In the genomic region with DNA sequence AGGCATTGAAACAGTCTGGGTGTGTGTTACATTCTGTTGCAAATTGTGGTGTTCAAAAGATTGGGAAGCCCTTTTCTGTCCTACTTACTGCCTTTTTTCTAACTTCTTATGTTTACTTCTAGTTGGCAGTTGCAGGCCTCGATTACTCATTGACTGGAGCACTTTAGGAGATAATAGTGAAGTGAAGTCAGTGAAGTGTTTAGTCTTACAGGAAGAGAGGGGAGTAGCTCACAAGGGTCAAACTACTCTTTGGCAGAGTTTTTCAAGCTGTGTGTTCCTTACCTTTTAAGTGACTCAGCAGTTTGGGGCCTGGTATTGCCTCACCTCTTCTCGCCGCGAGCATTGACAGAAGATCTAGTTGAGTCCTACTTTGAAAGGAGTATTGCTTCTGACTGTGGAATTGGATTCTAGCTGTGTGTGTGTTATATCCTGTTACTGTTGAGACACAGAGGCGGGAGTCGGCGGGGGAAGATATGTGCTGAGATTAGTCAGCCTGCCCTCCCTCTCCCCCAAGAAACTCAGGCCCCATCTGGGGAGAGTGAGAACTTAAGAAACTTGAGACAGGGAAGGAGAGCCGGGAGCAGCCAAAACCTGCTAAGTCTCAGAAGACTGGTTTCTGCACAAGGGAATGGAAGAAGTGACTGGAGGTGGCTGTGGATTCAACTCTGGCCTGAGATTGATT, we compare ENCODE assay signal across 1 cellular context.
A peak's percentile ranks its signal among the peaks of the same experiment; 100 is the strongest.
TF ChIP-seq lines count a peak whose summit lies in the region.

No MANE protein-coding gene starts in this region.

TF ChIP-seq in K562, 482 proteins besides CTCF, POLR2A, EP300 and RAD21 (continued from another document and continues in another):
- TF ChIP-seq, protein P1, sequence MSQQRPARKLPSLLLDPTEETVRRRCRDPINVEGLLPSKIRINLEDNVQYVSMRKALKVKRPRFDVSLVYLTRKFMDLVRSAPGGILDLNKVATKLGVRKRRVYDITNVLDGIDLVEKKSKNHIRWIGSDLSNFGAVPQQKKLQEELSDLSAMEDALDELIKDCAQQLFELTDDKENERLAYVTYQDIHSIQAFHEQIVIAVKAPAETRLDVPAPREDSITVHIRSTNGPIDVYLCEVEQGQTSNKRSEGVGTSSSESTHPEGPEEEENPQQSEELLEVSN (IDR thresholded peaks at IDR 0.05; ENCODE audit: borderline replicate concordance in 1 of 2, extremely low read depth in 1 of 2, insufficient read depth in 1 of 2, insufficient read length in 1 of 2, low read depth in 1 of 2, low read length in 1 of 2, poor library complexity in 1 of 2, severe bottlenecking in 1 of 2) = no peak
- TF ChIP-seq SMARCB1 (IDR thresholded peaks at IDR 0.05; ENCODE audit: insufficient read length, low read depth) = peak; percentile 12
- TF ChIP-seq CBFA2T2 (conservative IDR thresholded peaks at IDR 0.05) = peak; percentile 2; the same call in 1 of the 2 replicates
- TF ChIP-seq CHD2 (IDR thresholded peaks at IDR 0.05; ENCODE audit: low read depth, low read length) = no peak
- TF ChIP-seq, protein P2, sequence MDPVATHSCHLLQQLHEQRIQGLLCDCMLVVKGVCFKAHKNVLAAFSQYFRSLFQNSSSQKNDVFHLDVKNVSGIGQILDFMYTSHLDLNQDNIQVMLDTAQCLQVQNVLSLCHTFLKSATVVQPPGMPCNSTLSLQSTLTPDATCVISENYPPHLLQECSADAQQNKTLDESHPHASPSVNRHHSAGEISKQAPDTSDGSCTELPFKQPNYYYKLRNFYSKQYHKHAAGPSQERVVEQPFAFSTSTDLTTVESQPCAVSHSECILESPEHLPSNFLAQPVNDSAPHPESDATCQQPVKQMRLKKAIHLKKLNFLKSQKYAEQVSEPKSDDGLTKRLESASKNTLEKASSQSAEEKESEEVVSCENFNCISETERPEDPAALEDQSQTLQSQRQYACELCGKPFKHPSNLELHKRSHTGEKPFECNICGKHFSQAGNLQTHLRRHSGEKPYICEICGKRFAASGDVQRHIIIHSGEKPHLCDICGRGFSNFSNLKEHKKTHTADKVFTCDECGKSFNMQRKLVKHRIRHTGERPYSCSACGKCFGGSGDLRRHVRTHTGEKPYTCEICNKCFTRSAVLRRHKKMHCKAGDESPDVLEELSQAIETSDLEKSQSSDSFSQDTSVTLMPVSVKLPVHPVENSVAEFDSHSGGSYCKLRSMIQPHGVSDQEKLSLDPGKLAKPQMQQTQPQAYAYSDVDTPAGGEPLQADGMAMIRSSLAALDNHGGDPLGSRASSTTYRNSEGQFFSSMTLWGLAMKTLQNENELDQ (CRISPR knock-in tag; IDR thresholded peaks at IDR 0.05; ENCODE audit: borderline replicate concordance) = no peak
- TF ChIP-seq ZNF766 (CRISPR knock-in tag; conservative IDR thresholded peaks at IDR 0.05) = 0 out of 2 replicates have a peak, but pooled peaks have one; percentile 66
- TF ChIP-seq HNRNPLL (IDR thresholded peaks at IDR 0.05; ENCODE audit: low read depth, low read length, poor library complexity, severe bottlenecking) = no peak
- peak; percentile 21 for TF ChIP-seq POLR2AphosphoS5 (IDR thresholded peaks at IDR 0.05; ENCODE audit: control insufficient read depth, insufficient read depth, low read depth, low read length)
- no peak for TF ChIP-seq KLF6 (CRISPR knock-in tag; IDR thresholded peaks at IDR 0.05; ENCODE audit: borderline replicate concordance)
- TF ChIP-seq NCOR1 (IDR thresholded peaks at IDR 0.05) = 0 out of 2 replicates have a peak, but pooled peaks have one; percentile 51
- TF ChIP-seq ZNF830 (CRISPR knock-in tag; IDR thresholded peaks at IDR 0.05) = no peak
- TF ChIP-seq KAT8 (IDR thresholded peaks at IDR 0.05; ENCODE audit: low read depth) = no peak
- TF ChIP-seq NFE2 (IDR thresholded peaks at IDR 0.05; ENCODE audit: low read depth) = peak; percentile 95
- peak; percentile 57; the same call in 1 of the 2 replicates for TF ChIP-seq ARID3A (IDR thresholded peaks at IDR 0.05; ENCODE audit: borderline replicate concordance, low read depth, low read length)
- TF ChIP-seq GTF2F1 (IDR thresholded peaks at IDR 0.05; ENCODE audit: low read depth, low read length) = no peak
- TF ChIP-seq NFATC3 (IDR thresholded peaks at IDR 0.05) = 0 out of 2 replicates have a peak, but pooled peaks have one; percentile 17
- TF ChIP-seq NR1H2 (CRISPR knock-in tag; IDR thresholded peaks at IDR 0.05) = no peak
- TF ChIP-seq SNRNP70 (optimal IDR thresholded peaks at IDR 0.05; ENCODE audit: low read depth, low read length) = no peak
- TF ChIP-seq GTF2E2 (tag; IDR thresholded peaks at IDR 0.05) = peak; percentile 74; the same call in 1 of the 2 replicates
- 0 out of 2 replicates have a peak, but pooled peaks have one; percentile 23 for TF ChIP-seq ZBTB33 (CRISPR knock-in tag; IDR thresholded peaks at IDR 0.05)
- TF ChIP-seq BRCA1 (IDR thresholded peaks at IDR 0.05) = no peak
- no peak for TF ChIP-seq BRCA1 (CRISPR knock-in tag; IDR thresholded peaks at IDR 0.05)
- peak; percentile 71 for TF ChIP-seq ETV5 (CRISPR knock-in tag; IDR thresholded peaks at IDR 0.05; ENCODE audit: low read depth)
- TF ChIP-seq MXI1 (IDR thresholded peaks at IDR 0.05; ENCODE audit: low read depth, low read length) = no peak
- no peak for TF ChIP-seq ZBTB17 (CRISPR knock-in tag; IDR thresholded peaks at IDR 0.05)
- peak in 1 of 2 experiments; percentile 46; a peak in 3 of 4 replicates for TF ChIP-seq NRF1 (conservative IDR thresholded peaks at IDR 0.05 in 1 of 2, IDR thresholded peaks at IDR 0.05 in 1 of 2)
- TF ChIP-seq, protein P3, sequence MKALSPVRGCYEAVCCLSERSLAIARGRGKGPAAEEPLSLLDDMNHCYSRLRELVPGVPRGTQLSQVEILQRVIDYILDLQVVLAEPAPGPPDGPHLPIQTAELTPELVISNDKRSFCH (CRISPR knock-in tag; IDR thresholded peaks at IDR 0.05) = no peak
- TF ChIP-seq, protein P3 (tag; IDR thresholded peaks at IDR 0.05) = peak; percentile 58; the same call in 1 of the 2 replicates
- peak; percentile 82 for TF ChIP-seq BRD9 (IDR thresholded peaks at IDR 0.05; ENCODE audit: low read depth, partially characterized antibody)
- TF ChIP-seq MBD2 (IDR thresholded peaks at IDR 0.05; ENCODE audit: borderline replicate concordance, low read depth) = no peak
- no peak; the same call in 1 of the 2 replicates for TF ChIP-seq ERF (CRISPR knock-in tag; IDR thresholded peaks at IDR 0.05)
- TF ChIP-seq, protein P4, sequence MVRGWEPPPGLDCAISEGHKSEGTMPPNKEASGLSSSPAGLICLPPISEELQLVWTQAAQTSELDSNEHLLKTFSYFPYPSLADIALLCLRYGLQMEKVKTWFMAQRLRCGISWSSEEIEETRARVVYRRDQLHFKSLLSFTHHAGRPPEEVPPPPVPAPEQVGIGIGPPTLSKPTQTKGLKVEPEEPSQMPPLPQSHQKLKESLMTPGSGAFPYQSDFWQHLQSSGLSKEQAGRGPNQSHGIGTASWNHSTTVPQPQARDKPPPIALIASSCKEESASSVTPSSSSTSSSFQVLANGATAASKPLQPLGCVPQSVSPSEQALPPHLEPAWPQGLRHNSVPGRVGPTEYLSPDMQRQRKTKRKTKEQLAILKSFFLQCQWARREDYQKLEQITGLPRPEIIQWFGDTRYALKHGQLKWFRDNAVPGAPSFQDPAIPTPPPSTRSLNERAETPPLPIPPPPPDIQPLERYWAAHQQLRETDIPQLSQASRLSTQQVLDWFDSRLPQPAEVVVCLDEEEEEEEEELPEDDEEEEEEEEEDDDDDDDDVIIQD (CRISPR knock-in tag; IDR thresholded peaks at IDR 0.05) = no peak
- TF ChIP-seq BRF2 (IDR thresholded peaks at IDR 0.05; ENCODE audit: borderline replicate concordance, insufficient read depth, insufficient read length) = no peak
- no peak for TF ChIP-seq ZSCAN32 (CRISPR knock-in tag; IDR thresholded peaks at IDR 0.05)
- no peak for TF ChIP-seq TGIF2 (CRISPR knock-in tag; IDR thresholded peaks at IDR 0.05)
- TF ChIP-seq, protein P5, sequence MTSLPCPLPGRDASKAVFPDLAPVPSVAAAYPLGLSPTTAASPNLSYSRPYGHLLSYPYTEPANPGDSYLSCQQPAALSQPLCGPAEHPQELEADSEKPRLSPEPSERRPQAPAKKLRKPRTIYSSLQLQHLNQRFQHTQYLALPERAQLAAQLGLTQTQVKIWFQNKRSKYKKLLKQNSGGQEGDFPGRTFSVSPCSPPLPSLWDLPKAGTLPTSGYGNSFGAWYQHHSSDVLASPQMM (CRISPR knock-in tag; IDR thresholded peaks at IDR 0.05) = no peak
- TF ChIP-seq ZNF668 (CRISPR knock-in tag; IDR thresholded peaks at IDR 0.05) = no peak
- TF ChIP-seq ZNF253 (CRISPR knock-in tag; conservative IDR thresholded peaks at IDR 0.05) = no peak
- no peak for TF ChIP-seq ZFP30 (CRISPR knock-in tag; IDR thresholded peaks at IDR 0.05; ENCODE audit: borderline replicate concordance)
- TF ChIP-seq PTRF (tag; IDR thresholded peaks at IDR 0.05) = no peak
- TF ChIP-seq HDAC6 (IDR thresholded peaks at IDR 0.05; ENCODE audit: low read depth, low read length) = no peak
- TF ChIP-seq LARP7 (IDR thresholded peaks at IDR 0.05) = no peak
- TF ChIP-seq RBFOX2 (IDR thresholded peaks at IDR 0.05; ENCODE audit: low read depth, low read length) = no peak
- no peak for TF ChIP-seq POLR2G (IDR thresholded peaks at IDR 0.05; ENCODE audit: low read depth, low read length)
- TF ChIP-seq RFX1 (IDR thresholded peaks at IDR 0.05) = no peak
- TF ChIP-seq EP400 (IDR thresholded peaks at IDR 0.05) = peak; percentile 56
- peak; percentile 52; the same call in 1 of the 2 replicates for TF ChIP-seq TEAD4 (IDR thresholded peaks at IDR 0.05; ENCODE audit: low read length)
- TF ChIP-seq TEAD4 (CRISPR knock-in tag; IDR thresholded peaks at IDR 0.05; ENCODE audit: borderline replicate concordance) = no peak
- peak; percentile 94 for TF ChIP-seq MAFK (IDR thresholded peaks at IDR 0.05; ENCODE audit: low read length)
- TF ChIP-seq PRPF4 (IDR thresholded peaks at IDR 0.05; ENCODE audit: insufficient read depth, low read depth, low read length, poor library complexity, severe bottlenecking) = no peak
- TF ChIP-seq ZNF24 (IDR thresholded peaks at IDR 0.05) = peak; percentile 41; the same call in 1 of the 2 replicates
- peak in 1 of 2 experiments; percentile 20; a peak in 1 of 4 replicates for TF ChIP-seq MLLT1 (IDR thresholded peaks at IDR 0.05)
- TF ChIP-seq CAMTA2 (CRISPR knock-in tag; conservative IDR thresholded peaks at IDR 0.05) = no peak
- no peak for TF ChIP-seq ZNF583 (CRISPR knock-in tag; IDR thresholded peaks at IDR 0.05)
- TF ChIP-seq WHSC1 (IDR thresholded peaks at IDR 0.05; ENCODE audit: low read length) = no peak
- TF ChIP-seq MTA3 (IDR thresholded peaks at IDR 0.05; ENCODE audit: borderline replicate concordance) = peak; percentile 72; the same call in 1 of the 2 replicates
- 0 out of 2 replicates have a peak, but pooled peaks have one; percentile 41 for TF ChIP-seq ZNF584 (CRISPR knock-in tag; IDR thresholded peaks at IDR 0.05; ENCODE audit: low read depth)
- no peak for TF ChIP-seq SP2 (IDR thresholded peaks at IDR 0.05; ENCODE audit: extremely low read depth, low read depth, low read length, poor library complexity, severe bottlenecking)
- TF ChIP-seq MCM5 (IDR thresholded peaks at IDR 0.05; ENCODE audit: low read depth) = no peak
